Comparison of ENCODE assay signal across 16 cellular contexts in genomic region chr15:67305506-67305905, GRCh38.
"Had no signal": no experiment of that assay in that cellular context is flagged by ENCODE, and none has a peak within 500 bp of the region (broad histone marks: within the 10 kb centered on the region; RNA-seq: fewer than 3 reads in every experiment).

No MANE protein-coding gene starts in this region.

- H3K4me1 ChIP-seq: heart left ventricle, pancreas had no signal

- DNase-seq: dorsolateral prefrontal cortex; effector CD8-positive, alpha-beta T cell; heart left ventricle; hippocampal formation; kidney glomerular epithelial cell; mammary epithelial cell; midbrain; nucleus accumbens; pancreas; right cardiac atrium; small intestine; stimulated activated CD4-positive, alpha-beta T cell treated with anti-CD3 and anti-CD28 coated beads, Interleukin-12 subunit alpha, Interleukin-12 subunit beta, amount 100 ng/mL, for 4 hours; stimulated activated naive CD4-positive, alpha-beta T cell; trophoblast cell had no signal

- H3K4me3 ChIP-seq: coronary artery, dorsolateral prefrontal cortex, heart left ventricle, neural progenitor cell, pancreas had no signal

- H3K36me3 ChIP-seq: heart left ventricle, neural progenitor cell, pancreas had no signal

- H3K9ac ChIP-seq: neural progenitor cell had no signal

- H3K27me3 ChIP-seq: dorsolateral prefrontal cortex, heart left ventricle, neural progenitor cell, pancreas had no signal

- H3K9me3 ChIP-seq: heart left ventricle, pancreas had no signal
